In genomic region chr3:112855883-112856282, GRCh38 we compare ENCODE assay signal across 26 cellular contexts. TPM values are rescaled to one million over a fixed set of nuclear protein-coding genes. Genes with fewer than 3 reads are reported as not detected.
"Had no signal": no experiment of that assay in that cellular context is flagged by ENCODE, and none has a peak within 500 bp of the region (broad histone marks: within the 10 kb centered on the region; RNA-seq: fewer than 3 reads in every experiment).

No MANE protein-coding gene starts in this region.

- H3K27me3 ChIP-seq: ascending aorta, body of pancreas, MG63 had no signal

- DNase-seq: activated B cell treated with CpG ODN at 0.5 μM for 24 hours; activated CD4-positive, alpha-beta memory T cell treated with anti-CD3 and anti-CD28 coated beads for 36 hours; activated CD4-positive, alpha-beta T cell treated with anti-CD3 and anti-CD28 coated beads for 1 hour; activated CD4-positive, alpha-beta T cell treated with anti-CD3 and anti-CD28 coated beads, Interleukin-2, amount 10 ng/mL, durations not matched to agents 24 days and 14 days; activated CD8-positive, alpha-beta memory T cell treated with anti-CD3 and anti-CD28 coated beads for 24 hours; activated effector memory CD4-positive, alpha-beta T cell treated with anti-CD3 and anti-CD28 coated beads, Interleukin-2, amount 50 U/mL, for 16 hours; activated naive CD4-positive, alpha-beta T cell treated with Interleukin-2 at 50 U/mL for 16 hours; activated naive CD8-positive, alpha-beta T cell treated with anti-CD3 and anti-CD28 coated beads, Interleukin-2, amount 50 U/mL, for 24 hours; activated T-cell treated with anti-CD3 and anti-CD28 coated beads, Interleukin-2, amount 50 U/mL, for 4 hours; amniotic stem cell; body of pancreas; MG63; NCI-H1092 treated with DMSO at 0.1 percent for 48 hours; NCI-H1436 treated with DMSO at 0.1 percent for 48 hours; NCI-H187; NCI-H2081; NCI-H446; NCI-H524 treated with DMSO at 0.1 percent for 48 hours; NCI-H774; RPMI8226; T1000 had no signal

- H3K4me3 Mint-ChIP-seq: activated CD4-positive, alpha-beta memory T cell treated with anti-CD3 and anti-CD28 coated beads for 36 hours; activated CD4-positive, alpha-beta T cell treated with anti-CD3 and anti-CD28 coated beads, Interleukin-2, amount 10 ng/mL, durations not matched to agents 24 days and 14 days; activated naive CD8-positive, alpha-beta T cell treated with anti-CD3 and anti-CD28 coated beads, Interleukin-2, amount 50 U/mL, for 24 hours; activated T-cell treated with anti-CD3 and anti-CD28 coated beads, Interleukin-2, amount 50 U/mL, for 4 hours had no signal

- H3K9ac ChIP-seq: KMS-11 had no signal

- H3K27ac ChIP-seq: ascending aorta, body of pancreas, KMS-11 had no signal

- H3K27ac Mint-ChIP-seq: activated CD4-positive, alpha-beta memory T cell treated with anti-CD3 and anti-CD28 coated beads for 36 hours; activated CD4-positive, alpha-beta T cell treated with anti-CD3 and anti-CD28 coated beads, Interleukin-2, amount 10 ng/mL, durations not matched to agents 24 days and 14 days; activated naive CD4-positive, alpha-beta T cell treated with anti-CD3 and anti-CD28 coated beads, Interleukin-2, amount 50 U/mL, for 72 hours; activated naive CD8-positive, alpha-beta T cell treated with anti-CD3 and anti-CD28 coated beads, Interleukin-2, amount 50 U/mL, for 24 hours had no signal

- H3K4me3 ChIP-seq: ascending aorta, body of pancreas, MG63 had no signal

- H3K9me3 ChIP-seq: MG63 had no signal

- ATAC-seq: activated naive CD4-positive, alpha-beta T cell treated with anti-CD3 and anti-CD28 coated beads, Interleukin-2, amount 50 U/mL, for 72 hours; activated naive CD8-positive, alpha-beta T cell treated with anti-CD3 and anti-CD28 coated beads, Interleukin-2, amount 50 U/mL, for 24 hours; activated T-cell treated with anti-CD3 and anti-CD28 coated beads, Interleukin-2, amount 50 U/mL, for 4 hours; body of pancreas; Panc1; Right ventricle myocardium inferior had no signal

- H3K27me3 Mint-ChIP-seq: activated B cell treated with CpG ODN at 0.5 μM for 24 hours; activated CD4-positive, alpha-beta memory T cell treated with anti-CD3 and anti-CD28 coated beads for 36 hours; activated CD4-positive, alpha-beta T cell treated with anti-CD3 and anti-CD28 coated beads, Interleukin-2, amount 10 ng/mL, durations not matched to agents 24 days and 14 days; activated naive CD8-positive, alpha-beta T cell treated with anti-CD3 and anti-CD28 coated beads, Interleukin-2, amount 50 U/mL, for 24 hours had no signal

- H3K36me3 ChIP-seq: ascending aorta, MG63 had no signal

- H3K4me1 ChIP-seq: ascending aorta, body of pancreas had no signal

- H3K4me2 ChIP-seq: KMS-11 had no signal

RNA-seq across cellular contexts. Expression of gene CD200R1L, which starts 9.2 kb away (rescaled TPM):
- total RNA-seq: activated B cell treated with CpG ODN at 0.5 μM for 24 hours; activated CD4-positive, alpha-beta memory T cell treated with anti-CD3 and anti-CD28 coated beads for 36 hours; activated CD4-positive, alpha-beta T cell treated with anti-CD3 and anti-CD28 coated beads, Interleukin-2, amount 10 ng/mL, durations not matched to agents 24 days and 14 days; activated naive CD4-positive, alpha-beta T cell treated with anti-CD3 and anti-CD28 coated beads, Interleukin-2, amount 50 U/mL, for 72 hours; activated T-cell treated with anti-CD3 and anti-CD28 coated beads, Interleukin-2, amount 50 U/mL, for 4 hours; ascending aorta; body of pancreas; Right ventricle myocardium inferior had no signal
